ENCODE assay signal across 11 cellular contexts in genomic region chr10:49362596-49363260, GRCh38. TPM values are rescaled to one million over a fixed set of nuclear protein-coding genes. Genes with fewer than 3 reads are reported as not detected.
A peak's percentile ranks its signal among the peaks of the same experiment; 100 is the strongest.
DNase-seq lines count a peak whose midpoint lies in the region; ATAC-seq, FAIRE-seq and TF ChIP-seq lines count a peak whose summit lies in the region.
"Had no signal": no experiment of that assay in that cellular context is flagged by ENCODE, and none has a peak within 500 bp of the region (broad histone marks: within the 10 kb centered on the region; RNA-seq: fewer than 3 reads in every experiment).

No MANE protein-coding gene starts in this region.

- intact Hi-C loops in left lung (cut with DNase I) = no loop called here
- intact Hi-C loops in esophagus squamous epithelium (cut with DNase I) = no loop called here

- in situ Hi-C loops in GM13977 (cut with MboI; ENCODE audit: low pct_unique_long_range_greater_than_20kb, low sequenced_read_pairs, unreplicated experiment) (no loop called here), brain microvascular endothelial cell (cut with HindIII; ENCODE audit: low pct_ligation_motif_present, low sequenced_read_pairs) (no loop called here)

- peaks cover 2 to 22% of the 10 kb centered on the region in 2 donors for H3K4me1 ChIP-seq in left lung
- H3K4me1 ChIP-seq in esophagus squamous epithelium = peaks cover 0 to 10% (median 5%) of the 10 kb centered on the region in 3 donors

- H3K27me3 ChIP-seq in left lung (no peaks in the 10 kb centered on the region), esophagus squamous epithelium (no peaks in the 10 kb centered on the region), brain microvascular endothelial cell (replicated peaks) (no peaks in the 10 kb centered on the region)

- H3K9me3 ChIP-seq in left lung (no peaks in the 10 kb centered on the region), esophagus squamous epithelium (no peaks in the 10 kb centered on the region)

- 59 to 68% methylated on average over 3 to 7 of the region's 10 CpGs for WGBS in esophagus squamous epithelium, 2 donors

- H3K27ac ChIP-seq in left lung (no peak overlapping the region), esophagus squamous epithelium (no peak overlapping the region), brain microvascular endothelial cell (no peak overlapping the region)

- ATAC-seq in GM21526 (IDR thresholded peaks at IDR 0.05; ENCODE audit: low FRiP score, unreplicated experiment) = peak; percentile 92
- peak; percentile 89 for ATAC-seq in HG03442 (IDR thresholded peaks at IDR 0.05; ENCODE audit: unreplicated experiment)
- peak; percentile 7 for ATAC-seq in left lung

- TF ChIP-seq CTCF in GM13977 (IDR thresholded peaks at IDR 0.05; ENCODE audit: extremely low read depth, insufficient read depth, missing control alignments) (no peak), left lung (IDR thresholded peaks at IDR 0.05) (no peak), esophagus squamous epithelium (IDR thresholded peaks at IDR 0.05) (no peak), brain microvascular endothelial cell (IDR thresholded peaks at IDR 0.05; ENCODE audit: low read depth, low read length, missing control alignments) (no peak)

- FAIRE-seq in urothelium cell line (lab: Jason Lieb, UNC) = no peak

- DNase-seq in GM13977 (ENCODE audit: low spot score) = peak; percentile 66
- no peak for DNase-seq in left lung
- no peak for DNase-seq in esophagus squamous epithelium (lab: John Stamatoyannopoulos, UW)
- no peak for DNase-seq in urothelium cell line (ENCODE audit: low spot score)
- no peak for DNase-seq in brain microvascular endothelial cell
- DNase-seq in DMS79 treated with DMSO at 0.1 percent for 48 hours (lab: John Stamatoyannopoulos, UW) = no peak

- H3K36me3 ChIP-seq in left lung (no peaks in the 10 kb centered on the region), esophagus squamous epithelium (no peaks in the 10 kb centered on the region), brain microvascular endothelial cell (replicated peaks) (no peaks in the 10 kb centered on the region)

- H3K4me3 ChIP-seq in left lung (no peak overlapping the region), esophagus squamous epithelium (no peak overlapping the region), brain microvascular endothelial cell (ENCODE audit: low read depth, low read length) (no peak overlapping the region)

- no peak for TF ChIP-seq POLR2A in esophagus squamous epithelium (IDR thresholded peaks at IDR 0.05)

RNA-seq across cellular contexts. Expression of gene DRGX, which starts 33.2 kb away (rescaled TPM):
- total RNA-seq in left lung = under 1 TPM in 1 of 2 donors, not detected in 1; 0.45 TPM
- not detected for total RNA-seq in esophagus squamous epithelium
- total RNA-seq: chondrocyte, kidney epithelial cell, M059J had no signal

Comparison
In these comparisons a context has a peak if more than half of its experiments do, and no peak if none do; other contexts are left out.
1. ATAC-seq: peak in every context shown above with its lines; median percentile 92 in GM21526; 89 in HG03442; 7 in left lung.